ENCODE assay signal across 18 cellular contexts in the genomic region with DNA sequence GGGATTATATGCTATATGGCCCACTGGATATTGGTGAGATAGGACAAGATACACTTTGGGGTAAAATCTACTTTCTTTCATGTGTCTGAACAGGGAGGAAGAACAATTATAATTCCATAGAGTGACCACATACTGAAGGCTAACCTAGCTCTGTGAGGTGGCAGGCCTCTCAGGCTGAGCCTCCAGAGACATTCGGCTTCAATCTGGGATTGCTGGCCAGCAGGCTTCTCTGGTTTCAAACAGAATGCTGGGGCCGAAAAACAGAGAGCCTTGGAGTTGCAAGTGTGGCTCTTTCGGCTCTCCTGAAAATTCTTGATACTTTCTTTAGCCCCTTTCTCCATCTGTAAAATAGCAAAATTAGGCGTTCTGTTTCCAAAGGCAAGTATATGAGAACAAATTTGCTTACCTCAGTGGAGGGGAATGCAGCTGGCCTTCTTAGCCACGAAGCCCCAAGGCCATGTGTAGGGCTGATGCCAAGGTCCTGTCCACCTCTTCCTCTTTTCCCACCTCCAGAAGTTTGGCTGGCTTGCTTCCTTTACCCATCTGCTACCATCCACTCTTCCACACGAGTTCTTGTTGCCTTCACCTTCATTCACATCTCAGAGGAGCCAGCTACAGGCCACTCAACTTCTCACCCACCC. TPM values are rescaled to one million over a fixed set of nuclear protein-coding genes. Genes with fewer than 3 reads are reported as not detected.
DNase-seq lines count a peak whose midpoint lies in the region; ATAC-seq and TF ChIP-seq lines count a peak whose summit lies in the region.
"Had no signal": no experiment of that assay in that cellular context is flagged by ENCODE, and none has a peak within 500 bp of the region (broad histone marks: within the 10 kb centered on the region; RNA-seq: fewer than 3 reads in every experiment).

No MANE protein-coding gene starts in this region.

- TF ChIP-seq CTCF in GM23338 (conservative IDR thresholded peaks at IDR 0.05; ENCODE audit: low read depth in 2 of 2) (no peak), PC-9 (conservative IDR thresholded peaks at IDR 0.05) (no peak), CD14-positive monocyte (IDR thresholded peaks at IDR 0.05) (no peak)

- H3K4me1 Mint-ChIP-seq in GM23338 (peaks cover 37% of the 10 kb centered on the region), CD14-positive monocyte (peaks cover 29% of the 10 kb centered on the region)

- H3F3A ChIP-seq in GM23338 (replicated peaks; ENCODE audit: low read depth) (no peaks in the 10 kb centered on the region), PC-9 (ENCODE audit: insufficient read depth, low read depth) (peaks cover 34% of the 10 kb centered on the region)

- H3K27ac ChIP-seq in GM23338 (ENCODE audit: low read depth) = no peak overlapping the region
- peak overlapping the region; percentile 97 for H3K27ac ChIP-seq in PC-9
- H3K27ac ChIP-seq: spleen had no signal

- H3K79me2 ChIP-seq in GM23338 (replicated peaks; ENCODE audit: insufficient read depth) = no peaks in the 10 kb centered on the region
- H3K79me2 ChIP-seq in PC-9 (ENCODE audit: low read depth) = no peaks in the 10 kb centered on the region

- no peaks in the 10 kb centered on the region for H3K27me3 ChIP-seq in GM23338 (ENCODE audit: insufficient read depth)
- H3K27me3 ChIP-seq in PC-9 (ENCODE audit: insufficient read depth, low read depth) = no peaks in the 10 kb centered on the region
- H3K27me3 ChIP-seq: spleen, upper lobe of left lung had no signal

- POLR2A ChIA-PET in PC-9 (lab: Charles Lee; ENCODE audit: unreplicated experiment) = interaction anchor here (0.6 kb wide), 1 partner anchor 340 kb away, joined by 4 read pairs; no protein-coding TSS in a partner anchor

- H3K4me3 Mint-ChIP-seq in GM23338 (no peak overlapping the region), CD14-positive monocyte (no peak overlapping the region)
- H3K4me3 Mint-ChIP-seq: activated naive CD8-positive, alpha-beta T cell treated with anti-CD3 and anti-CD28 coated beads, Interleukin-2, amount 10 ng/mL, durations not matched to agents 7 days and 5 days; stimulated activated naive B cell treated with anti-CD40 and anti-IgM and Interleukin-4, amounts not matched to agents 10 μg/mL and 1 μg/mL and 100 μg/mL, for 72 hours had no signal

- no TSS peak for BruUV-seq in PC-9 (replicated peaks; lab: Mats Ljungman, UMichigan)

- H3K27ac Mint-ChIP-seq in GM23338 (peak overlapping the region; percentile 47), CD14-positive monocyte (no peak overlapping the region)
- H3K27ac Mint-ChIP-seq: activated naive CD8-positive, alpha-beta T cell treated with anti-CD3 and anti-CD28 coated beads, Interleukin-2, amount 10 ng/mL, durations not matched to agents 7 days and 5 days; stimulated activated naive B cell treated with anti-CD40 and anti-IgM and Interleukin-4, amounts not matched to agents 10 μg/mL and 1 μg/mL and 100 μg/mL, for 72 hours had no signal

- H3K36me3 Mint-ChIP-seq in GM23338 (ENCODE audit: low read depth) = peaks cover 59% of the 10 kb centered on the region
- H3K36me3 Mint-ChIP-seq in CD14-positive monocyte = no peaks in the 10 kb centered on the region
- H3K36me3 Mint-ChIP-seq: activated naive CD8-positive, alpha-beta T cell treated with anti-CD3 and anti-CD28 coated beads, Interleukin-2, amount 10 ng/mL, durations not matched to agents 7 days and 5 days had no signal

- peak; percentile 26 for DNase-seq in GM23338 (ENCODE audit: low spot score)
- DNase-seq in PC-9 = peak; percentile 8 to 46
- peak; percentile 36 for DNase-seq in fibroblast of peridontal ligament (ENCODE audit: extremely low read depth)
- DNase-seq in sciatic nerve (ENCODE audit: low spot score) = no peak
- DNase-seq in CD14-positive monocyte (ENCODE audit: low spot score) = no peak
- no peak for DNase-seq in GM19240 (ENCODE audit: insufficient read length, low spot score)
- DNase-seq: activated naive CD8-positive, alpha-beta T cell treated with anti-CD3 and anti-CD28 coated beads, Interleukin-2, amount 10 ng/mL, durations not matched to agents 7 days and 5 days; activated T-cell treated with anti-CD3 and anti-CD28 coated beads, Interleukin-2, amount 50 U/mL, for 24 hours; central memory CD4-positive, alpha-beta T cell; DMS79 treated with DMSO at 0.1 percent for 48 hours; effector memory CD4-positive, alpha-beta T cell; left cardiac atrium; OCI-M1; spleen; stimulated activated naive B cell treated with anti-CD40 and anti-IgM and Interleukin-4, amounts not matched to agents 10 μg/mL and 1 μg/mL and 100 μg/mL, for 72 hours; upper lobe of left lung had no signal

- H3K9me3 Mint-ChIP-seq in GM23338 (peaks cover 26% of the 10 kb centered on the region), CD14-positive monocyte (peaks cover 0 to 3% (median 0%) of the 10 kb centered on the region in 7 donors)
- H3K9me3 Mint-ChIP-seq: activated naive CD8-positive, alpha-beta T cell treated with anti-CD3 and anti-CD28 coated beads, Interleukin-2, amount 10 ng/mL, durations not matched to agents 7 days and 5 days; activated T-cell treated with anti-CD3 and anti-CD28 coated beads, Interleukin-2, amount 50 U/mL, for 24 hours had no signal

- ATAC-seq in GM23338 (no peak; the same call in 2 of the 3 replicates), sciatic nerve (peak; percentile 44), GM19395 (IDR thresholded peaks at IDR 0.05; ENCODE audit: unreplicated experiment) (no peak), GM18505 (IDR thresholded peaks at IDR 0.05; ENCODE audit: unreplicated experiment) (no peak)
- ATAC-seq: stimulated activated naive B cell treated with anti-CD40 and anti-IgM and Interleukin-4, amounts not matched to agents 10 μg/mL and 1 μg/mL and 100 μg/mL, for 72 hours had no signal

- CTCF ChIA-PET in PC-9 (lab: Charles Lee) = no interaction called here

- peaks cover 8% of the 10 kb centered on the region; the same call in 1 of the 2 replicates for H3K36me3 ChIP-seq in GM23338 (ENCODE audit: insufficient read depth)
- H3K36me3 ChIP-seq in PC-9 (ENCODE audit: low read depth) = peaks cover 8% of the 10 kb centered on the region

- H3K4me1 ChIP-seq in GM23338 (ENCODE audit: insufficient read depth) = peaks cover 26% of the 10 kb centered on the region
- peaks cover 47% of the 10 kb centered on the region for H3K4me1 ChIP-seq in PC-9 (replicated peaks; ENCODE audit: insufficient read depth)

- H3K9me3 ChIP-seq in PC-9 (ENCODE audit: insufficient read depth, low read depth) = no peaks in the 10 kb centered on the region; the same call in 1 of the 2 replicates
- H3K9me3 ChIP-seq: spleen, upper lobe of left lung had no signal

- H3K9me2 ChIP-seq in GM23338 (ENCODE audit: insufficient read depth) (no peaks in the 10 kb centered on the region), PC-9 (ENCODE audit: insufficient read depth) (no peaks in the 10 kb centered on the region)

- H2AFZ ChIP-seq in GM23338 (no peak overlapping the region), PC-9 (no peak overlapping the region)

- H3K4me3 ChIP-seq in GM23338 = no peak overlapping the region
- H3K4me3 ChIP-seq in PC-9 = peak overlapping the region; percentile 37; the same call in 1 of the 2 replicates
- H3K4me3 ChIP-seq: spleen, upper lobe of left lung had no signal

- no peak for TF ChIP-seq POLR2A in GM18505 (IDR thresholded peaks at IDR 0.05; ENCODE audit: borderline replicate concordance, extremely low read depth, insufficient read depth, insufficient read length)

- no peak overlapping the region for H3K4me2 ChIP-seq in GM23338
- peak overlapping the region; percentile 79 for H3K4me2 ChIP-seq in PC-9

- peaks cover 7% of the 10 kb centered on the region for H3K27me3 Mint-ChIP-seq in GM23338 (ENCODE audit: insufficient read depth, low read depth, poor library complexity)
- H3K27me3 Mint-ChIP-seq in CD14-positive monocyte (ENCODE audit: low read depth in 3 of 3) = peaks cover 0 to 2% (median 0%) of the 10 kb centered on the region in 3 donors

- intact Hi-C loops in PC-9 (cut with micrococcal nuclease; ENCODE audit: unreplicated experiment) = no loop called here
- intact Hi-C loops in sciatic nerve (cut with DNase I) = no loop called here
- intact Hi-C loops in CD14-positive monocyte (cut with micrococcal nuclease) = no loop called here

- H4K20me1 ChIP-seq in GM23338 (replicated peaks; ENCODE audit: insufficient read depth) (no peaks in the 10 kb centered on the region), PC-9 (ENCODE audit: insufficient read depth) (no peaks in the 10 kb centered on the region)

TF ChIP-seq in GM23338, 12 proteins besides CTCF, POLR2A, EP300 and RAD21 (continues in another document):
- TF ChIP-seq, protein P1, sequence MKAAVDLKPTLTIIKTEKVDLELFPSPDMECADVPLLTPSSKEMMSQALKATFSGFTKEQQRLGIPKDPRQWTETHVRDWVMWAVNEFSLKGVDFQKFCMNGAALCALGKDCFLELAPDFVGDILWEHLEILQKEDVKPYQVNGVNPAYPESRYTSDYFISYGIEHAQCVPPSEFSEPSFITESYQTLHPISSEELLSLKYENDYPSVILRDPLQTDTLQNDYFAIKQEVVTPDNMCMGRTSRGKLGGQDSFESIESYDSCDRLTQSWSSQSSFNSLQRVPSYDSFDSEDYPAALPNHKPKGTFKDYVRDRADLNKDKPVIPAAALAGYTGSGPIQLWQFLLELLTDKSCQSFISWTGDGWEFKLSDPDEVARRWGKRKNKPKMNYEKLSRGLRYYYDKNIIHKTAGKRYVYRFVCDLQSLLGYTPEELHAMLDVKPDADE (IDR thresholded peaks at IDR 0.05) = no peak

RNA-seq across cellular contexts. Expression of gene UBE2U, which starts 30.0 kb away (rescaled TPM):
- total RNA-seq in GM23338 (2014; rRNA removed; shearing (Covaris generic)) = not detected in 2 replicates
- polyA plus RNA-seq in GM23338 (2016; fragmentation: Nextera tagmentation; extraction: Ambion mirVana) = not detected in 2 replicates
- not detected in 2 replicates for total RNA-seq in PC-9 (2021)
- not detected for total RNA-seq in sciatic nerve
- polyA plus RNA-seq in CD14-positive monocyte = not detected
- total RNA-seq: activated naive CD8-positive, alpha-beta T cell treated with anti-CD3 and anti-CD28 coated beads, Interleukin-2, amount 10 ng/mL, durations not matched to agents 7 days and 5 days; left cardiac atrium; spleen had no signal
- polyA plus RNA-seq: spleen had no signal

Comparison
In these comparisons a context has a peak if more than half of its experiments do, and no peak if none do; other contexts are left out.
1. DNase-seq: peak in GM23338 (single experiment), PC-9 (2 of 2) and fibroblast of peridontal ligament (single experiment); none in sciatic nerve (single experiment), CD14-positive monocyte (single experiment) and GM19240 (single experiment).